In the genomic region with DNA sequence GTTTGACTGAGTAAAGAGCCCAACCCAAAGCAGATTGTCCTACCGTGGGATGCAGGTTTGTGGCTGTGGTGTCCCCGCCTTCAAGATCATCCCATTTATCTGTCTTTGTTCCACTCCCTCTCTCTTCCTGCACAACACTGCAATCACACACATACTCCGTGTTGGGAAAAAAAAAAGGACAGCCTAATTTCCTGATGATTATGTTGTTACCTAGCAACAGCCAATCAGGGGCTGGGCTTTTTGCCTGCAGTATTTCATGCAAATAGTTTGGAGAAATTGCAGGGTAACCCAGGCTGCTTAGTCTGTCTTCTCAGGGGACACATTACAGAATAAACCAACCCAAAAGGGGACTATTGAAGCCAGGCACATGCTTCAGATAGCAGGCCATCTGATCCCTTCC, we compare ENCODE assay signal across 17 cellular contexts. TPM values are rescaled to one million over a fixed set of nuclear protein-coding genes. Genes with fewer than 3 reads are reported as not detected.
A peak's percentile ranks its signal among the peaks of the same experiment; 100 is the strongest.
DNase-seq lines count a peak whose midpoint lies in the region; ATAC-seq and TF ChIP-seq lines count a peak whose summit lies in the region.
"Had no signal": no experiment of that assay in that cellular context is flagged by ENCODE, and none has a peak within 500 bp of the region (broad histone marks: within the 10 kb centered on the region; RNA-seq: fewer than 3 reads in every experiment).

No MANE protein-coding gene starts in this region.

- H3K4me3 ChIP-seq in left ventricle myocardium inferior (no peak overlapping the region), PC-3 (ENCODE audit: low read length) (no peak overlapping the region)
- H3K4me3 ChIP-seq: gastroesophageal sphincter, mucosa of descending colon, PC-9, prostate gland, stomach had no signal

- no TSS peak for BruUV-seq in PC-3 (replicated peaks; lab: Mats Ljungman, UMichigan)

- no peaks in the 10 kb centered on the region for H4K20me1 ChIP-seq in PC-3 (ENCODE audit: low read length)

- H3K36me3 Mint-ChIP-seq in glutamatergic neuron (ENCODE audit: unreplicated experiment) (no peaks in the 10 kb centered on the region), type B pancreatic cell (no peaks in the 10 kb centered on the region), CD14-positive monocyte (no peaks in the 10 kb centered on the region)
- H3K36me3 Mint-ChIP-seq: immature natural killer cell had no signal

- H3K4me3 Mint-ChIP-seq in glutamatergic neuron (ENCODE audit: unreplicated experiment): peak overlapping the region; percentile 22
- H3K4me3 Mint-ChIP-seq in type B pancreatic cell: peak overlapping the region; percentile 16
- H3K4me3 Mint-ChIP-seq in CD14-positive monocyte: no peak overlapping the region
- H3K4me3 Mint-ChIP-seq: immature natural killer cell had no signal

- peaks cover 79% of the 10 kb centered on the region for H3K4me1 ChIP-seq in left ventricle myocardium inferior
- no peaks in the 10 kb centered on the region for H3K4me1 ChIP-seq in PC-3 (ENCODE audit: insufficient read depth, low read length)
- H3K4me1 ChIP-seq: prostate gland had no signal

- H3K36me3 ChIP-seq in left ventricle myocardium inferior: no peaks in the 10 kb centered on the region
- peaks cover 10% of the 10 kb centered on the region; the same call in 1 of the 2 replicates for H3K36me3 ChIP-seq in PC-3 (ENCODE audit: low read depth, low read length)
- H3K36me3 ChIP-seq: gastroesophageal sphincter, prostate gland, stomach had no signal

- H3K27me3 Mint-ChIP-seq in glutamatergic neuron (ENCODE audit: unreplicated experiment): peaks cover 4% of the 10 kb centered on the region
- no peaks in the 10 kb centered on the region for H3K27me3 Mint-ChIP-seq in type B pancreatic cell
- H3K27me3 Mint-ChIP-seq in CD14-positive monocyte (ENCODE audit: low read depth in 3 of 3): peaks cover 0 to 3% (median 0%) of the 10 kb centered on the region in 3 donors

- 0 out of 2 replicates have a peak, but pooled peaks cover 9% of the 10 kb centered on the region for H3K79me2 ChIP-seq in PC-3 (ENCODE audit: low read length)

- CTCF ChIA-PET in PC-3 (lab: Charles Lee): no interaction called here

- intact Hi-C loops in left ventricle myocardium inferior (cut with micrococcal nuclease) (no loop called here), left cardiac atrium (cut with DNase I) (no loop called here), PC-3 (cut with micrococcal nuclease) (loop anchor here (5.0 kb wide), 1 partner anchor 65 kb away; no protein-coding TSS in a partner anchor), CD14-positive monocyte (cut with micrococcal nuclease) (no loop called here)

- POLR2A ChIA-PET in PC-3 (lab: Charles Lee; ENCODE audit: unreplicated experiment): no interaction called here

- H3K4me1 Mint-ChIP-seq in glutamatergic neuron (ENCODE audit: low read depth, unreplicated experiment) (peaks cover 26% of the 10 kb centered on the region), type B pancreatic cell (ENCODE audit: unreplicated experiment) (peaks cover 41% of the 10 kb centered on the region), CD14-positive monocyte (peaks cover 21% of the 10 kb centered on the region)

- H3F3A ChIP-seq in PC-3 (ENCODE audit: low read length, unreplicated experiment): no peaks in the 10 kb centered on the region

- TF ChIP-seq CTCF in left ventricle myocardium inferior (IDR thresholded peaks at IDR 0.05; ENCODE audit: borderline replicate concordance) (no peak), glutamatergic neuron (IDR thresholded peaks at IDR 0.05; ENCODE audit: partially characterized antibody, unreplicated experiment) (no peak), type B pancreatic cell (conservative IDR thresholded peaks at IDR 0.05) (no peak), PC-3 (conservative IDR thresholded peaks at IDR 0.05; ENCODE audit: low read depth, low read length) (no peak), CD14-positive monocyte (IDR thresholded peaks at IDR 0.05) (no peak)

- H3K27me3 ChIP-seq in left ventricle myocardium inferior (ENCODE audit: low read depth) (no peaks in the 10 kb centered on the region), PC-3 (ENCODE audit: low read length) (no peaks in the 10 kb centered on the region)
- H3K27me3 ChIP-seq: gastroesophageal sphincter, stomach had no signal

- H3K9me3 ChIP-seq in left ventricle myocardium inferior (replicated peaks): no peaks in the 10 kb centered on the region
- no peaks in the 10 kb centered on the region for H3K9me3 ChIP-seq in PC-3 (ENCODE audit: low read length)
- H3K9me3 ChIP-seq: gastroesophageal sphincter, mucosa of descending colon, prostate gland, stomach had no signal

- in situ Hi-C loops in KBM-7 (cut with MboI; ENCODE audit: low pct_unique_long_range_greater_than_20kb, low sequenced_read_pairs): no loop called here

- no peak overlapping the region for H3K4me2 ChIP-seq in PC-3 (ENCODE audit: low read length)
- H3K4me2 ChIP-seq: PC-9 had no signal

- H3K27ac ChIP-seq in left ventricle myocardium inferior (replicated peaks) (peak overlapping the region; percentile 54), PC-3 (ENCODE audit: low read length) (no peak overlapping the region)
- H3K27ac ChIP-seq: PC-9, prostate gland, stomach had no signal

- no peaks in the 10 kb centered on the region for H3K9me2 ChIP-seq in PC-3 (replicated peaks; ENCODE audit: low read length)

- H3K27ac Mint-ChIP-seq in glutamatergic neuron (ENCODE audit: unreplicated experiment): no peak overlapping the region
- no peak overlapping the region for H3K27ac Mint-ChIP-seq in type B pancreatic cell
- H3K27ac Mint-ChIP-seq in CD14-positive monocyte: no peak overlapping the region
- H3K27ac Mint-ChIP-seq: immature natural killer cell had no signal

- no peak overlapping the region for H3K9ac ChIP-seq in PC-3 (ENCODE audit: low read length)

- DNase-seq in left ventricle myocardium inferior (no peak), left cardiac atrium (no peak), NCI-H774 (lab: John Stamatoyannopoulos, UW) (peak; percentile 72), glutamatergic neuron (no peak), type B pancreatic cell (ENCODE audit: extremely low spot score, unreplicated experiment) (no peak), PC-3 (no peak), CD14-positive monocyte (ENCODE audit: low spot score) (no peak), KBM-7 (no peak)
- DNase-seq: activated CD8-positive, alpha-beta memory T cell treated with anti-CD3 and anti-CD28 coated beads for 24 hours; activated gamma-delta T cell treated with Interleukin-2 at 50 U/mL for 16 hours; immature natural killer cell; mucosa of descending colon; NCI-H226; PC-9; stomach had no signal

- H3K9me3 Mint-ChIP-seq in glutamatergic neuron (ENCODE audit: unreplicated experiment) (peaks cover 5% of the 10 kb centered on the region), type B pancreatic cell (no peaks in the 10 kb centered on the region), CD14-positive monocyte (no peaks in the 10 kb centered on the region)
- H3K9me3 Mint-ChIP-seq: immature natural killer cell had no signal

- H2AFZ ChIP-seq in PC-3 (ENCODE audit: low read length): no peak overlapping the region
- H2AFZ ChIP-seq: PC-9 had no signal

- no peak for ATAC-seq in left cardiac atrium
- ATAC-seq in PC-3: no peak
- ATAC-seq: gastroesophageal sphincter, mucosa of descending colon had no signal

RNA-seq across cellular contexts. Expression of gene PHC2, which starts 38.3 kb away (rescaled TPM):
- total RNA-seq in left ventricle myocardium inferior (105 TPM), left cardiac atrium (100 to 1,000 TPM in 1 of 2 donors, 10 to 100 TPM in 1; 75.0 to 139 TPM), glutamatergic neuron (ENCODE audit: unreplicated experiment) (287 TPM), type B pancreatic cell (ENCODE audit: low replicate concordance) (80.5 and 106 TPM in 2 replicates), PC-3 (2014; rRNA removed) (125 and 134 TPM in 2 replicates)
- 10 to 100 TPM; 18.9 to 53.1 TPM for polyA plus RNA-seq in CD14-positive monocyte

Comparison
In these comparisons a context has a peak if more than half of its experiments do, and no peak if none do; other contexts are left out.
1. H3K4me3 Mint-ChIP-seq: peak in glutamatergic neuron (single experiment) and type B pancreatic cell (single experiment); none in CD14-positive monocyte (0 of 2).